ENCODE assay signal across 7 cellular contexts in genomic region chr14:81164167-81164774, GRCh38. TPM values are rescaled to one million over a fixed set of nuclear protein-coding genes. Genes with fewer than 3 reads are reported as not detected.
DNase-seq lines count a peak whose midpoint lies in the region; ATAC-seq and TF ChIP-seq lines count a peak whose summit lies in the region.

No MANE protein-coding gene starts in this region.

- DNase-seq in GM12865 (ENCODE audit: low read depth) = peak; percentile 78
- DNase-seq in HuH-7.5 (ENCODE audit: low spot score) = peak; percentile 37
- peak; percentile 14 to 65 for DNase-seq in NOMO-1 (lab: John Stamatoyannopoulos, UW; ENCODE audit: unreplicated experiment in 2 of 2)
- peak; percentile 50 for DNase-seq in activated T-helper 1 cell treated with anti-CD3 and anti-CD28 coated beads, Interleukin-12 subunit alpha, Interleukin-12 subunit beta, Interleukin-2, Interleukin-4 antibody, amounts not matched to agents 30 ng/mL and 10 ng/mL and 1 ng/mL, durations not matched to agents 14 hours and 24 hours and 36 hours (ENCODE audit: low spot score)
- DNase-seq in head of caudate nucleus = peak in 39 of 42 donors; percentile 20 to 80 (median 52)
- peak in 1 of 2 donors; percentile 40 for DNase-seq in gastrocnemius medialis

- H3K36me3 ChIP-seq in gastrocnemius medialis = no peaks in the 10 kb centered on the region

- H3K4me3 ChIP-seq in GM12865 (ENCODE audit: low read depth, low read length) (no peak overlapping the region), gastrocnemius medialis (no peak overlapping the region)

- H3K4me1 Mint-ChIP-seq in activated T-helper 1 cell treated with anti-CD3 and anti-CD28 coated beads, Interleukin-12 subunit alpha, Interleukin-12 subunit beta, Interleukin-2, Interleukin-4 antibody, amounts not matched to agents 30 ng/mL and 10 ng/mL and 1 ng/mL, durations not matched to agents 14 hours and 24 hours and 36 hours (ENCODE audit: low read depth) = peaks cover 35% of the 10 kb centered on the region

- no peak for TF ChIP-seq POLR2A in gastrocnemius medialis (IDR thresholded peaks at IDR 0.05)

- H3K27ac Mint-ChIP-seq in activated T-helper 1 cell treated with anti-CD3 and anti-CD28 coated beads, Interleukin-12 subunit alpha, Interleukin-12 subunit beta, Interleukin-2, Interleukin-4 antibody, amounts not matched to agents 30 ng/mL and 10 ng/mL and 1 ng/mL, durations not matched to agents 14 hours and 24 hours and 36 hours = peak overlapping the region; percentile 1

- ATAC-seq in GM21825 (IDR thresholded peaks at IDR 0.05; ENCODE audit: unreplicated experiment) (peak; percentile 84), gastrocnemius medialis (peak; percentile 79 to 85)

- no peaks in the 10 kb centered on the region for H3K36me3 Mint-ChIP-seq in activated T-helper 1 cell treated with anti-CD3 and anti-CD28 coated beads, Interleukin-12 subunit alpha, Interleukin-12 subunit beta, Interleukin-2, Interleukin-4 antibody, amounts not matched to agents 30 ng/mL and 10 ng/mL and 1 ng/mL, durations not matched to agents 14 hours and 24 hours and 36 hours (ENCODE audit: low read depth)

- intact Hi-C loops in activated T-helper 1 cell treated with anti-CD3 and anti-CD28 coated beads, Interleukin-12 subunit alpha, Interleukin-12 subunit beta, Interleukin-2, Interleukin-4 antibody, amounts not matched to agents 30 ng/mL and 10 ng/mL and 1 ng/mL, durations not matched to agents 14 hours and 24 hours and 36 hours (cut with micrococcal nuclease) = loop anchor here (1.0 to 10.0 kb wide), 5 partner anchors 11 to 579 kb away; no protein-coding TSS in a partner anchor
- intact Hi-C loops in head of caudate nucleus (cut with DNase I) (loop anchor here (5.0 kb wide), 1 partner anchor 162 kb away; no protein-coding TSS in a partner anchor), gastrocnemius medialis (cut with DNase I; ENCODE audit: low total_unique reads) (no loop called here)

- H3K9me3 Mint-ChIP-seq in activated T-helper 1 cell treated with anti-CD3 and anti-CD28 coated beads, Interleukin-12 subunit alpha, Interleukin-12 subunit beta, Interleukin-2, Interleukin-4 antibody, amounts not matched to agents 30 ng/mL and 10 ng/mL and 1 ng/mL, durations not matched to agents 14 hours and 24 hours and 36 hours = peaks cover 4% of the 10 kb centered on the region

- in situ Hi-C loops in gastrocnemius medialis (cut with MboI; ENCODE audit: low sequenced_read_pairs in 4 of 4) = loop anchor here in 3 of 4 donors (10.0 kb wide), 1 partner anchor 169 kb away; no protein-coding TSS in a partner anchor

- TF ChIP-seq CTCF in GM12865 (IDR thresholded peaks at IDR 0.05; ENCODE audit: insufficient read depth, low read depth, low read length, missing control alignments) (peak; percentile 78), gastrocnemius medialis (IDR thresholded peaks at IDR 0.05 in 4 of 5, conservative IDR thresholded peaks at IDR 0.05 in 1 of 5) (peak in 3 of 5 experiments; percentile 11 to 46 (median 30))

- no peaks in the 10 kb centered on the region for H3K9me3 ChIP-seq in gastrocnemius medialis

- H3K27ac ChIP-seq in gastrocnemius medialis = no peak overlapping the region

- no peak overlapping the region for H3K4me3 Mint-ChIP-seq in activated T-helper 1 cell treated with anti-CD3 and anti-CD28 coated beads, Interleukin-12 subunit alpha, Interleukin-12 subunit beta, Interleukin-2, Interleukin-4 antibody, amounts not matched to agents 30 ng/mL and 10 ng/mL and 1 ng/mL, durations not matched to agents 14 hours and 24 hours and 36 hours

- H3K27me3 Mint-ChIP-seq in activated T-helper 1 cell treated with anti-CD3 and anti-CD28 coated beads, Interleukin-12 subunit alpha, Interleukin-12 subunit beta, Interleukin-2, Interleukin-4 antibody, amounts not matched to agents 30 ng/mL and 10 ng/mL and 1 ng/mL, durations not matched to agents 14 hours and 24 hours and 36 hours (ENCODE audit: insufficient read depth) = no peaks in the 10 kb centered on the region

- H3K27me3 ChIP-seq in gastrocnemius medialis = no peaks in the 10 kb centered on the region

- peaks cover 2% of the 10 kb centered on the region in 2 donors for H3K4me1 ChIP-seq in gastrocnemius medialis

RNA-seq across cellular contexts. Expression of gene GTF2A1, which starts 56.5 kb away (rescaled TPM):
- total RNA-seq in activated T-helper 1 cell treated with anti-CD3 and anti-CD28 coated beads, Interleukin-12 subunit alpha, Interleukin-12 subunit beta, Interleukin-2, Interleukin-4 antibody, amounts not matched to agents 30 ng/mL and 10 ng/mL and 1 ng/mL, durations not matched to agents 14 hours and 24 hours and 36 hours = 41.0 and 42.7 TPM in 2 replicates
- 10 to 100 TPM; 20.4 to 38.3 (median 33.2) TPM for total RNA-seq in gastrocnemius medialis
